In genomic region chr18:11108956-11109355, GRCh38 we compare ENCODE assay signal across 19 cellular contexts.
"Had no signal": no experiment of that assay in that cellular context is flagged by ENCODE, and none has a peak within 500 bp of the region (broad histone marks: within the 10 kb centered on the region; RNA-seq: fewer than 3 reads in every experiment).

No MANE protein-coding gene starts in this region.

- H3K9me3 ChIP-seq: heart left ventricle, psoas muscle, right lobe of liver, spleen, stomach, thoracic aorta, transverse colon had no signal

- H3K4me1 ChIP-seq: heart left ventricle, psoas muscle, spleen, transverse colon had no signal

- H3K27ac ChIP-seq: dorsolateral prefrontal cortex, heart left ventricle, psoas muscle, right lobe of liver, spleen, stomach, thoracic aorta, transverse colon had no signal

- H3K4me3 ChIP-seq: dorsolateral prefrontal cortex, heart left ventricle, psoas muscle, right lobe of liver, spleen, stomach, thoracic aorta, transverse colon had no signal

- DNase-seq: cortex of kidney; dorsolateral prefrontal cortex; effector CD8-positive, alpha-beta T cell; heart left ventricle; hypothalamus; kidney glomerular epithelial cell; naive thymus-derived CD4-positive, alpha-beta T cell; nephron progenitor cell; psoas muscle; retina; right lobe of liver; spleen; stimulated activated CD4-positive, alpha-beta T cell treated with anti-CD3 and anti-CD28 coated beads, Interleukin-2, amount 100 ng/mL, for 24 hours; stimulated activated CD4-positive, alpha-beta T cell treated with anti-CD3 and anti-CD28 coated beads, Interleukin-4, amount 100 ng/mL, for 4 hours; stimulated activated naive B cell treated with anti-CD40 and anti-IgM and Interleukin-4, amounts not matched to agents 10 μg/mL and 1 μg/mL and 100 μg/mL, for 72 hours; stomach; substantia nigra; transverse colon had no signal

- H3K36me3 ChIP-seq: heart left ventricle, right lobe of liver, spleen, stomach, thoracic aorta, transverse colon had no signal
